ENCODE assay signal across 1 cellular context in genomic region chr6:138692058-138692977, GRCh38.
A peak's percentile ranks its signal among the peaks of the same experiment; 100 is the strongest.
TF ChIP-seq lines count a peak whose summit lies in the region.

No MANE protein-coding gene starts in this region.

TF ChIP-seq in HepG2, 621 proteins besides CTCF, POLR2A, EP300 and RAD21 (continued from another document and continues in another):
- TF ChIP-seq PAXIP1 (CRISPR knock-in tag; conservative IDR thresholded peaks at IDR 0.05), result no peak
- no peak for TF ChIP-seq ZBTB21 (CRISPR knock-in tag; IDR thresholded peaks at IDR 0.05)
- 0 out of 2 replicates have a peak, but pooled peaks have one; percentile 25 for TF ChIP-seq ZMYM4 (CRISPR knock-in tag; IDR thresholded peaks at IDR 0.05)
- no peak for TF ChIP-seq KMT2B (CRISPR knock-in tag; IDR thresholded peaks at IDR 0.05)
- TF ChIP-seq ZNF138 (CRISPR knock-in tag; IDR thresholded peaks at IDR 0.05; ENCODE audit: low read depth), result 0 out of 2 replicates have a peak, but pooled peaks have one; percentile 75
- no peak for TF ChIP-seq HOXA9 (CRISPR knock-in tag; IDR thresholded peaks at IDR 0.05; ENCODE audit: borderline replicate concordance)
- TF ChIP-seq RELA (CRISPR knock-in tag; IDR thresholded peaks at IDR 0.05), result no peak
- TF ChIP-seq ZNF704 (CRISPR knock-in tag; IDR thresholded peaks at IDR 0.05; ENCODE audit: borderline replicate concordance), result no peak
- 0 out of 2 replicates have a peak, but pooled peaks have one; percentile 37 for TF ChIP-seq ZNF792 (CRISPR knock-in tag; IDR thresholded peaks at IDR 0.05)
- TF ChIP-seq ZNF607 (CRISPR knock-in tag; IDR thresholded peaks at IDR 0.05; ENCODE audit: borderline replicate concordance), result peak; percentile 41; the same call in 1 of the 2 replicates
- no peak for TF ChIP-seq JARID2 (CRISPR knock-in tag; IDR thresholded peaks at IDR 0.05; ENCODE audit: insufficient replicate concordance)
- no peak for TF ChIP-seq SMAD3 (CRISPR knock-in tag; IDR thresholded peaks at IDR 0.05)
- no peak for TF ChIP-seq AGO1 (IDR thresholded peaks at IDR 0.05; ENCODE audit: low read depth, low read length, poor library complexity, severe bottlenecking)
- no peak for TF ChIP-seq ZUFSP (CRISPR knock-in tag; IDR thresholded peaks at IDR 0.05; ENCODE audit: borderline replicate concordance)
- no peak for TF ChIP-seq ZNF703 (CRISPR knock-in tag; IDR thresholded peaks at IDR 0.05; ENCODE audit: borderline replicate concordance)
- peak; percentile 17 for TF ChIP-seq TAF15 (IDR thresholded peaks at IDR 0.05; ENCODE audit: low read depth, low read length, poor library complexity, severe bottlenecking)
- TF ChIP-seq NFE2L1 (CRISPR knock-in tag; IDR thresholded peaks at IDR 0.05; ENCODE audit: borderline replicate concordance), result no peak
- TF ChIP-seq SOX5 (CRISPR knock-in tag; IDR thresholded peaks at IDR 0.05; ENCODE audit: borderline replicate concordance), result 0 out of 2 replicates have a peak, but pooled peaks have one; percentile 14
- TF ChIP-seq FOXJ3 (CRISPR knock-in tag; IDR thresholded peaks at IDR 0.05; ENCODE audit: borderline replicate concordance), result no peak
- no peak for TF ChIP-seq ZNF512B (CRISPR knock-in tag; IDR thresholded peaks at IDR 0.05; ENCODE audit: borderline replicate concordance)
- TF ChIP-seq ZNF34 (CRISPR knock-in tag; IDR thresholded peaks at IDR 0.05; ENCODE audit: borderline replicate concordance), result no peak
- peak; percentile 85 for TF ChIP-seq ZBTB2 (CRISPR knock-in tag; IDR thresholded peaks at IDR 0.05; ENCODE audit: low read depth)
- peak; percentile 32; the same call in 1 of the 2 replicates for TF ChIP-seq ZNF546 (CRISPR knock-in tag; conservative IDR thresholded peaks at IDR 0.05)
- peak; percentile 20; the same call in 1 of the 2 replicates for TF ChIP-seq MYPOP (CRISPR knock-in tag; IDR thresholded peaks at IDR 0.05)
- no peak for TF ChIP-seq RFX3 (CRISPR knock-in tag; IDR thresholded peaks at IDR 0.05)
- TF ChIP-seq ZNF3 (CRISPR knock-in tag; IDR thresholded peaks at IDR 0.05), result no peak
- TF ChIP-seq SMARCE1 (IDR thresholded peaks at IDR 0.05; ENCODE audit: borderline replicate concordance), result no peak
- no peak for TF ChIP-seq SIX4 (CRISPR knock-in tag; IDR thresholded peaks at IDR 0.05)
- TF ChIP-seq REXO4 (CRISPR knock-in tag; IDR thresholded peaks at IDR 0.05; ENCODE audit: borderline replicate concordance), result no peak
- no peak for TF ChIP-seq POGK (CRISPR knock-in tag; conservative IDR thresholded peaks at IDR 0.05)
- TF ChIP-seq ZNF878 (CRISPR knock-in tag; IDR thresholded peaks at IDR 0.05), result no peak
- TF ChIP-seq SRSF9 (IDR thresholded peaks at IDR 0.05; ENCODE audit: borderline replicate concordance, insufficient read depth, low read depth, low read length, poor library complexity, severe bottlenecking), result no peak
- no peak for TF ChIP-seq PAWR (CRISPR knock-in tag; IDR thresholded peaks at IDR 0.05; ENCODE audit: borderline replicate concordance)
- TF ChIP-seq ZBTB37 (CRISPR knock-in tag; IDR thresholded peaks at IDR 0.05), result no peak
- no peak for TF ChIP-seq ZNF670 (CRISPR knock-in tag; IDR thresholded peaks at IDR 0.05; ENCODE audit: borderline replicate concordance)
- TF ChIP-seq TOPORS (CRISPR knock-in tag; IDR thresholded peaks at IDR 0.05), result 0 out of 2 replicates have a peak, but pooled peaks have one; percentile 63
- TF ChIP-seq SNAI1 (CRISPR knock-in tag; IDR thresholded peaks at IDR 0.05; ENCODE audit: borderline replicate concordance), result no peak
- TF ChIP-seq IRX3 (CRISPR knock-in tag; IDR thresholded peaks at IDR 0.05; ENCODE audit: borderline replicate concordance, low read depth), result 0 out of 2 replicates have a peak, but pooled peaks have one; percentile 37
- peak; percentile 34; the same call in 1 of the 2 replicates for TF ChIP-seq ZC3H13 (CRISPR knock-in tag; IDR thresholded peaks at IDR 0.05)
- TF ChIP-seq ZNF432 (CRISPR knock-in tag; IDR thresholded peaks at IDR 0.05; ENCODE audit: borderline replicate concordance), result no peak
- no peak for TF ChIP-seq HOXD1 (CRISPR knock-in tag; IDR thresholded peaks at IDR 0.05)
- no peak for TF ChIP-seq RNF2 (conservative IDR thresholded peaks at IDR 0.05; ENCODE audit: low read depth)
- TF ChIP-seq HMGXB3 (CRISPR knock-in tag; IDR thresholded peaks at IDR 0.05; ENCODE audit: borderline replicate concordance), result no peak
- no peak for TF ChIP-seq ISX (CRISPR knock-in tag; conservative IDR thresholded peaks at IDR 0.05)
